1 cellular context compared by ENCODE assay signal in the genomic region with DNA sequence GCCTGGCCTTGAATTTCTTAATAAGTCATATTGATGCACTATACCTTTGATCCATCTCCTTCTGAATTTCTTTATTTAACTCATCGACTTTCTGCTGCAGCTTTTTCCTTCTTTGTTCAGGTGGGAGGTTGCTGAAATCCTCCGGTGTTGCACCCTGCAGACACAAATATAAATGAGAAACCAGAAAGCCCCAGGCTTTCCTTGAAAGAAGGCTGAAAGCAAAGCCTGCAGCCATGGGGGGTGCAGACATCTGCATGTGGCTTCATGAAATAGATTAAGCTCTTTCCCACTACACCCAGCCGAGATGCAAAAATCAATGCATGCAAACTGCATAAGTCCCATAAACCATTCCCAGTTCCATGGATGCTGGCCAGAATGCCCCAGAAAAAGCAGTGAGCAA.
TF ChIP-seq lines count a peak whose summit lies in the region.

No MANE protein-coding gene starts in this region.

TF ChIP-seq in GM23338, 12 proteins besides CTCF, POLR2A, EP300 and RAD21 (continued from another document):
- no peak for TF ChIP-seq EZH2phosphoT487 (IDR thresholded peaks at IDR 0.05; ENCODE audit: unreplicated experiment)
